In the genomic region with DNA sequence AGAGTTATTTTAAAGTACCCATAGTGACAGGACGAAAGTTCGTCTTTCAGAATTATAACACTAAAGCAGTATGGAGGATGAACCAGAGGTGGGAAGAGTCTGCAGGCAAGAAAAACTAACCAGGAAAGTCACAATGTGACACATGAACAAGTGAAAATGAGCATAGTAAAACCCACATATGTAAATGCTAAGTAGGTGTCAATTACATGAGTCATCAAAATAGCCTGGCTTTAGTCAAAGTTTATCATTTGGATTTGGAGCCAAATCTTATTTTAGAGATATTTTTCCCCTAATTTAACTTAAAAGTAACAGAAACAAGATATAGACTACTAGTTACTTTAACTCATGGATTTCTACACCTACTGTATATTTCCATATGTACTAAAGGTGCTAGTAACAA, we compare ENCODE assay signal across 1 cellular context.
TF ChIP-seq lines count a peak whose summit lies in the region.

No MANE protein-coding gene starts in this region.

TF ChIP-seq in GM23338, 12 proteins besides CTCF, POLR2A, EP300 and RAD21 (continued from another document):
- TF ChIP-seq, protein P1, sequence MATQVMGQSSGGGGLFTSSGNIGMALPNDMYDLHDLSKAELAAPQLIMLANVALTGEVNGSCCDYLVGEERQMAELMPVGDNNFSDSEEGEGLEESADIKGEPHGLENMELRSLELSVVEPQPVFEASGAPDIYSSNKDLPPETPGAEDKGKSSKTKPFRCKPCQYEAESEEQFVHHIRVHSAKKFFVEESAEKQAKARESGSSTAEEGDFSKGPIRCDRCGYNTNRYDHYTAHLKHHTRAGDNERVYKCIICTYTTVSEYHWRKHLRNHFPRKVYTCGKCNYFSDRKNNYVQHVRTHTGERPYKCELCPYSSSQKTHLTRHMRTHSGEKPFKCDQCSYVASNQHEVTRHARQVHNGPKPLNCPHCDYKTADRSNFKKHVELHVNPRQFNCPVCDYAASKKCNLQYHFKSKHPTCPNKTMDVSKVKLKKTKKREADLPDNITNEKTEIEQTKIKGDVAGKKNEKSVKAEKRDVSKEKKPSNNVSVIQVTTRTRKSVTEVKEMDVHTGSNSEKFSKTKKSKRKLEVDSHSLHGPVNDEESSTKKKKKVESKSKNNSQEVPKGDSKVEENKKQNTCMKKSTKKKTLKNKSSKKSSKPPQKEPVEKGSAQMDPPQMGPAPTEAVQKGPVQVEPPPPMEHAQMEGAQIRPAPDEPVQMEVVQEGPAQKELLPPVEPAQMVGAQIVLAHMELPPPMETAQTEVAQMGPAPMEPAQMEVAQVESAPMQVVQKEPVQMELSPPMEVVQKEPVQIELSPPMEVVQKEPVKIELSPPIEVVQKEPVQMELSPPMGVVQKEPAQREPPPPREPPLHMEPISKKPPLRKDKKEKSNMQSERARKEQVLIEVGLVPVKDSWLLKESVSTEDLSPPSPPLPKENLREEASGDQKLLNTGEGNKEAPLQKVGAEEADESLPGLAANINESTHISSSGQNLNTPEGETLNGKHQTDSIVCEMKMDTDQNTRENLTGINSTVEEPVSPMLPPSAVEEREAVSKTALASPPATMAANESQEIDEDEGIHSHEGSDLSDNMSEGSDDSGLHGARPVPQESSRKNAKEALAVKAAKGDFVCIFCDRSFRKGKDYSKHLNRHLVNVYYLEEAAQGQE (IDR thresholded peaks at IDR 0.05; ENCODE audit: unreplicated experiment) = no peak
- TF ChIP-seq EZH2 (IDR thresholded peaks at IDR 0.05; ENCODE audit: low read depth, unreplicated experiment) (no peak), ZNF114 (CRISPR knock-in tag; IDR thresholded peaks at IDR 0.05) (no peak), ZNF462 (CRISPR knock-in tag; IDR thresholded peaks at IDR 0.05) (no peak)
